Comparison of ENCODE assay signal across 8 cellular contexts in genomic region chr3:24683511-24684384, GRCh38.
DNase-seq lines count a peak whose midpoint lies in the region; ATAC-seq and TF ChIP-seq lines count a peak whose summit lies in the region.

No MANE protein-coding gene starts in this region.

- no peaks in the 10 kb centered on the region for H3K79me2 ChIP-seq in neural progenitor cell (ENCODE audit: low read depth)

- no peak overlapping the region for H3K27ac ChIP-seq in left ventricle myocardium inferior (replicated peaks)
- peak overlapping the region in 1 of 59 donors; percentile 36 for H3K27ac ChIP-seq in dorsolateral prefrontal cortex
- H3K27ac ChIP-seq in neural progenitor cell = no peak overlapping the region

- H3K9me3 ChIP-seq in left ventricle myocardium inferior (replicated peaks) (no peaks in the 10 kb centered on the region), neural progenitor cell (ENCODE audit: low read depth) (no peaks in the 10 kb centered on the region)

- H3K4me2 ChIP-seq in neural progenitor cell = no peak overlapping the region

- H3K27me3 Mint-ChIP-seq in neural progenitor cell (ENCODE audit: insufficient read depth, low read depth) = peaks cover 5% of the 10 kb centered on the region

- no peak overlapping the region for H3K27ac Mint-ChIP-seq in neural progenitor cell

- intact Hi-C loops in left ventricle myocardium inferior (cut with micrococcal nuclease) = loop anchor here (10.0 kb wide), 1 partner anchor 679 kb away; no protein-coding TSS in a partner anchor
- intact Hi-C loops in Right ventricle myocardium inferior (cut with DNase I) = loop anchor here (2.0 to 5.0 kb wide), 2 partner anchors 685 to 796 kb away; no protein-coding TSS in a partner anchor
- intact Hi-C loops in dorsolateral prefrontal cortex (cut with DNase I) = loop anchor here (2.0 to 10.0 kb wide), 3 partner anchors 499 to 686 kb away; no protein-coding TSS in a partner anchor

- H3K27me3 ChIP-seq in left ventricle myocardium inferior (ENCODE audit: low read depth) = no peaks in the 10 kb centered on the region
- H3K27me3 ChIP-seq in dorsolateral prefrontal cortex = no peaks in the 10 kb centered on the region
- H3K27me3 ChIP-seq in neural progenitor cell = no peaks in the 10 kb centered on the region

- H3K36me3 Mint-ChIP-seq in neural progenitor cell = no peaks in the 10 kb centered on the region

- peak; percentile 70 for TF ChIP-seq CTCF in left ventricle myocardium inferior (IDR thresholded peaks at IDR 0.05; ENCODE audit: borderline replicate concordance)
- peak; percentile 51 to 90 (median 76) for TF ChIP-seq CTCF in dorsolateral prefrontal cortex (IDR thresholded peaks at IDR 0.05 in 54 of 56, conservative IDR thresholded peaks at IDR 0.05 in 2 of 56; ENCODE audit: low read depth in 1 of 56, partially characterized antibody in 56 of 56)
- peak; percentile 72 for TF ChIP-seq CTCF in neural progenitor cell (IDR thresholded peaks at IDR 0.05)

- no peak for DNase-seq in left ventricle myocardium inferior
- DNase-seq in Right ventricle myocardium inferior (ENCODE audit: missing footprints) = no peak
- peak; percentile 67 for DNase-seq in NCI-H69 (lab: John Stamatoyannopoulos, UW)
- DNase-seq in dorsolateral prefrontal cortex = peak in 1 of 10 donors; percentile 35
- DNase-seq in neural progenitor cell (ENCODE audit: low spot score) = peak; percentile 30
- no peak for DNase-seq in stimulated activated CD4-positive, alpha-beta T cell treated with anti-CD3 and anti-CD28 coated beads, Interleukin-2, amount 100 ng/mL, for 48 hours
- no peak for DNase-seq in stimulated activated naive CD4-positive, alpha-beta T cell (lab: John Stamatoyannopoulos, UW)
- no peak for DNase-seq in cerebellar nuclear complex (lab: John Stamatoyannopoulos, UW)

- H3K9ac ChIP-seq in neural progenitor cell = no peak overlapping the region

- H3K4me1 ChIP-seq in left ventricle myocardium inferior (no peaks in the 10 kb centered on the region), neural progenitor cell (peaks cover 5% of the 10 kb centered on the region)

- no peaks in the 10 kb centered on the region for H3K9me3 Mint-ChIP-seq in neural progenitor cell

- H3K36me3 ChIP-seq in left ventricle myocardium inferior = no peaks in the 10 kb centered on the region
- no peaks in the 10 kb centered on the region for H3K36me3 ChIP-seq in neural progenitor cell

- no peak overlapping the region for H2AFZ ChIP-seq in neural progenitor cell (replicated peaks)

- ATAC-seq in Right ventricle myocardium inferior = no peak

- no peaks in the 10 kb centered on the region for H3F3A ChIP-seq in neural progenitor cell (ENCODE audit: low read depth)

- H3K4me1 Mint-ChIP-seq in neural progenitor cell = peaks cover 15% of the 10 kb centered on the region

- H3K4me3 Mint-ChIP-seq in neural progenitor cell = no peak overlapping the region

- H3K4me3 ChIP-seq in left ventricle myocardium inferior = no peak overlapping the region
- peak overlapping the region in 41 of 59 donors; percentile 5 to 56 (median 33) for H3K4me3 ChIP-seq in dorsolateral prefrontal cortex
- H3K4me3 ChIP-seq in neural progenitor cell = no peak overlapping the region

- no peaks in the 10 kb centered on the region for H4K20me1 ChIP-seq in neural progenitor cell (ENCODE audit: low read depth)

Comparison
In these comparisons a context has a peak if more than half of its experiments do, and no peak if none do; other contexts are left out.
1. DNase-seq: peak in NCI-H69 (single experiment) and neural progenitor cell (single experiment); none in left ventricle myocardium inferior (single experiment), Right ventricle myocardium inferior (single experiment), stimulated activated CD4-positive, alpha-beta T cell treated with anti-CD3 and anti-CD28 coated beads, Interleukin-2, amount 100 ng/mL, for 48 hours (0 of 2), stimulated activated naive CD4-positive, alpha-beta T cell (0 of 6) and cerebellar nuclear complex (0 of 2).
2. H3K4me3 ChIP-seq: peak in dorsolateral prefrontal cortex (41 of 59); none in left ventricle myocardium inferior (single experiment) and neural progenitor cell (single experiment).
3. Peak in every context shown above with its lines, with median percentiles within 50 percentile points of each other: CTCF ChIP-seq.